In the genomic region with DNA sequence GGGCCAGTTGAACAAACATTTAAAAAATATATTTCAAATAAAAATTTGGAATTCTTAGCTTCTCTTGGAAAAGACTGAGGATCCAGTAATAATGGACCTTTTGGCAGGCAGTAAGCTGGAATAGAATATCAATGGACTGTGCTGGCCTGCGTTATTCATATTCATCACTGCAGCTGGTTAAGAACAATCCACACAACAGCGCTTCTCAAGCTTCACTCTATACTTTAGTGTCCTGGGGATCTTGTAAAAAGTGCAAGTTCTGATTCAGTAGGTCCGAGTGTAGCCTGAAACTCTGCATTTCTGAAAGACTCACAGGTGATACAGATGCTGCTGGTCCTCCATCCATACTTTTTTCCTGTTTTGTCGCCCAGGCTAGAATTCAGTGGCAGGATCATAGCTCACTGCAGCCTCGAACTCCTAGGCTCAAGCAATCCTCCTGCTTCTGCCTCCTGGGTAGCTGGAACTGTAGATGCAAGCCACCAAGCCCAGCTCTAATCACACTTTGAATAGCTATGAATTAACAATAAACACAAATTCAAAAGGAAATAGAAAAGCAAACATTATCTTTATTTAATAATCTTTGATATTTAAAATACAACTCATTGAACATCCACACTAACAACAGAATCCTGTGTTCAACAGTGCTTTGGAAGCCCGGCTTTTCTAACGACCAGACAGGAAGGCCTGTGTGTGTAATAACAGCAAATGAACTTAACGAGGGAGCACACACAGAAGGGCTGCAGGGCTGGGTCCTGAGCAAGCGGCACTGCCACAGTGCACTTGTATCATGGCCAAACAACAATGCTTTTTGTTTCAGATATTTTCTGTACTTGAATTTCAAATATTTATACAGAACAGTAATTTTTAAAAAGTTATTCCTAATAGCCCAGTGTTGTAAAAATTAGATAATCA, we compare ENCODE assay signal across 21 cellular contexts. TPM values are rescaled to one million over a fixed set of nuclear protein-coding genes. Genes with fewer than 3 reads are reported as not detected.
DNase-seq lines count a peak whose midpoint lies in the region; ATAC-seq and TF ChIP-seq lines count a peak whose summit lies in the region.
"Had no signal": no experiment of that assay in that cellular context is flagged by ENCODE, and none has a peak within 500 bp of the region (broad histone marks: within the 10 kb centered on the region; RNA-seq: fewer than 3 reads in every experiment).

No MANE protein-coding gene starts in this region.

- DNase-seq in H7, result peak; percentile 19
- DNase-seq in NCI-H1930 (lab: John Stamatoyannopoulos, UW), result peak; percentile 32 to 65
- DNase-seq in WTC11 (ENCODE audit: low spot score), result no peak
- DNase-seq in neural progenitor cell (ENCODE audit: low spot score), result no peak
- DNase-seq in Peyer's patch, result no peak
- no peak for DNase-seq in DMS114 treated with DMSO at 0.1 percent for 48 hours (lab: John Stamatoyannopoulos, UW; ENCODE audit: unreplicated experiment)
- DNase-seq: CD4-positive, CD25-positive, alpha-beta regulatory T cell; COR-L47; DMS79 treated with DMSO at 0.1 percent for 48 hours; GOT3; Karpas-422; NCI-H187 treated with DMSO at 0.1 percent for 48 hours; NCI-H2171; NCI-H345; NCI-H524; PC-9; SHP77 treated with DMSO at 0.1 percent for 48 hours; SK-N-SH had no signal

- no peak overlapping the region for H2AFZ ChIP-seq in neural progenitor cell (replicated peaks)
- H2AFZ ChIP-seq: PC-9 had no signal

- no peaks in the 10 kb centered on the region for H3K79me2 ChIP-seq in neural progenitor cell (ENCODE audit: low read depth)

- no peak overlapping the region for H3K4me3 ChIP-seq in H7 (ENCODE audit: insufficient read depth, low read depth, low read length)
- H3K4me3 ChIP-seq in neural progenitor cell, result no peak overlapping the region
- H3K4me3 ChIP-seq in Peyer's patch, result no peak overlapping the region
- H3K4me3 ChIP-seq: GM12878, PC-9 had no signal

- peaks cover 9% of the 10 kb centered on the region for H3F3A ChIP-seq in neural progenitor cell (ENCODE audit: low read depth)

- peak; percentile 52 for ATAC-seq in WTC11
- no peak for ATAC-seq in GM21515 (IDR thresholded peaks at IDR 0.05; ENCODE audit: unreplicated experiment)
- ATAC-seq: GM12878 had no signal

- H3K4me3 Mint-ChIP-seq in WTC11, result no peak overlapping the region
- H3K4me3 Mint-ChIP-seq in neural progenitor cell, result no peak overlapping the region
- H3K4me3 Mint-ChIP-seq: CD4-positive, CD25-positive, alpha-beta regulatory T cell had no signal

- H3K9ac ChIP-seq in neural progenitor cell, result no peak overlapping the region
- H3K9ac ChIP-seq: SK-N-SH had no signal

- peaks cover 19% of the 10 kb centered on the region for H3K4me1 Mint-ChIP-seq in WTC11
- no peaks in the 10 kb centered on the region for H3K4me1 Mint-ChIP-seq in neural progenitor cell

- CTCF ChIA-PET in WTC11 (lab: Charles Lee), result interaction anchor here (1.8 kb wide), 1 partner anchor 61 kb away, joined by 7 read pairs; no protein-coding TSS in a partner anchor

- H3K36me3 ChIP-seq in H7 (replicated peaks; ENCODE audit: control insufficient read depth, insufficient read depth, low read length) (no peaks in the 10 kb centered on the region), neural progenitor cell (no peaks in the 10 kb centered on the region), Peyer's patch (peaks cover 0 to 4% (median 0%) of the 10 kb centered on the region in 3 donors)

- no peaks in the 10 kb centered on the region for H3K27me3 Mint-ChIP-seq in WTC11 (ENCODE audit: low read depth)
- peaks cover 2% of the 10 kb centered on the region for H3K27me3 Mint-ChIP-seq in neural progenitor cell (ENCODE audit: insufficient read depth, low read depth)
- H3K27me3 Mint-ChIP-seq: CD4-positive, CD25-positive, alpha-beta regulatory T cell had no signal

- H3K27ac ChIP-seq in neural progenitor cell, result peak overlapping the region; percentile 50
- no peak overlapping the region for H3K27ac ChIP-seq in Peyer's patch
- H3K27ac ChIP-seq: PC-9, RWPE1 had no signal

- POLR2A ChIA-PET in WTC11 (lab: Charles Lee), result interaction anchor here (0.7 kb wide), 1 partner anchor 114 kb away, joined by 3 read pairs; no protein-coding TSS in a partner anchor

- H3K36me3 Mint-ChIP-seq in WTC11 (no peaks in the 10 kb centered on the region), neural progenitor cell (peaks cover 7% of the 10 kb centered on the region)

- TF ChIP-seq POLR2A in Peyer's patch (IDR thresholded peaks at IDR 0.05), result no peak

- no peak overlapping the region for H3K4me2 ChIP-seq in neural progenitor cell
- H3K4me2 ChIP-seq: PC-9, SK-N-SH had no signal

- H3K27ac Mint-ChIP-seq in WTC11 (peak overlapping the region; percentile 70; the same call in 1 of the 2 replicates), neural progenitor cell (no peak overlapping the region)
- H3K27ac Mint-ChIP-seq: CD4-positive, CD25-positive, alpha-beta regulatory T cell had no signal

- H3K27me3 ChIP-seq in H7 (ENCODE audit: control insufficient read depth, insufficient read depth, low read length), result no peaks in the 10 kb centered on the region
- no peaks in the 10 kb centered on the region for H3K27me3 ChIP-seq in neural progenitor cell
- no peaks in the 10 kb centered on the region for H3K27me3 ChIP-seq in Peyer's patch

- H3K9me3 ChIP-seq in neural progenitor cell (ENCODE audit: low read depth) (no peaks in the 10 kb centered on the region), Peyer's patch (no peaks in the 10 kb centered on the region)
- H3K9me3 ChIP-seq: SK-N-SH had no signal

- H4K20me1 ChIP-seq in neural progenitor cell (ENCODE audit: low read depth), result no peaks in the 10 kb centered on the region

- TF ChIP-seq CTCF in WTC11 (IDR thresholded peaks at IDR 0.05), result no peak
- no peak for TF ChIP-seq CTCF in neural progenitor cell (IDR thresholded peaks at IDR 0.05)
- no peak for TF ChIP-seq CTCF in Peyer's patch (IDR thresholded peaks at IDR 0.05)

- H3K4me1 ChIP-seq in neural progenitor cell (no peaks in the 10 kb centered on the region), Peyer's patch (no peaks in the 10 kb centered on the region)

- H3K9me3 Mint-ChIP-seq in WTC11 (no peaks in the 10 kb centered on the region), neural progenitor cell (no peaks in the 10 kb centered on the region)
- H3K9me3 Mint-ChIP-seq: CD4-positive, CD25-positive, alpha-beta regulatory T cell had no signal

TF ChIP-seq in WTC11, 78 proteins besides CTCF, POLR2A, EP300 and RAD21 (continues in another document):
- TF ChIP-seq FOXJ3 (CRISPR knock-in tag; IDR thresholded peaks at IDR 0.05; ENCODE audit: borderline replicate concordance), result no peak
- TF ChIP-seq, protein P1, sequence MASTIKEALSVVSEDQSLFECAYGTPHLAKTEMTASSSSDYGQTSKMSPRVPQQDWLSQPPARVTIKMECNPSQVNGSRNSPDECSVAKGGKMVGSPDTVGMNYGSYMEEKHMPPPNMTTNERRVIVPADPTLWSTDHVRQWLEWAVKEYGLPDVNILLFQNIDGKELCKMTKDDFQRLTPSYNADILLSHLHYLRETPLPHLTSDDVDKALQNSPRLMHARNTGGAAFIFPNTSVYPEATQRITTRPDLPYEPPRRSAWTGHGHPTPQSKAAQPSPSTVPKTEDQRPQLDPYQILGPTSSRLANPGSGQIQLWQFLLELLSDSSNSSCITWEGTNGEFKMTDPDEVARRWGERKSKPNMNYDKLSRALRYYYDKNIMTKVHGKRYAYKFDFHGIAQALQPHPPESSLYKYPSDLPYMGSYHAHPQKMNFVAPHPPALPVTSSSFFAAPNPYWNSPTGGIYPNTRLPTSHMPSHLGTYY (CRISPR knock-in tag; IDR thresholded peaks at IDR 0.05), result no peak
- TF ChIP-seq SOX15 (CRISPR knock-in tag; IDR thresholded peaks at IDR 0.05), result no peak
- TF ChIP-seq, protein P2, sequence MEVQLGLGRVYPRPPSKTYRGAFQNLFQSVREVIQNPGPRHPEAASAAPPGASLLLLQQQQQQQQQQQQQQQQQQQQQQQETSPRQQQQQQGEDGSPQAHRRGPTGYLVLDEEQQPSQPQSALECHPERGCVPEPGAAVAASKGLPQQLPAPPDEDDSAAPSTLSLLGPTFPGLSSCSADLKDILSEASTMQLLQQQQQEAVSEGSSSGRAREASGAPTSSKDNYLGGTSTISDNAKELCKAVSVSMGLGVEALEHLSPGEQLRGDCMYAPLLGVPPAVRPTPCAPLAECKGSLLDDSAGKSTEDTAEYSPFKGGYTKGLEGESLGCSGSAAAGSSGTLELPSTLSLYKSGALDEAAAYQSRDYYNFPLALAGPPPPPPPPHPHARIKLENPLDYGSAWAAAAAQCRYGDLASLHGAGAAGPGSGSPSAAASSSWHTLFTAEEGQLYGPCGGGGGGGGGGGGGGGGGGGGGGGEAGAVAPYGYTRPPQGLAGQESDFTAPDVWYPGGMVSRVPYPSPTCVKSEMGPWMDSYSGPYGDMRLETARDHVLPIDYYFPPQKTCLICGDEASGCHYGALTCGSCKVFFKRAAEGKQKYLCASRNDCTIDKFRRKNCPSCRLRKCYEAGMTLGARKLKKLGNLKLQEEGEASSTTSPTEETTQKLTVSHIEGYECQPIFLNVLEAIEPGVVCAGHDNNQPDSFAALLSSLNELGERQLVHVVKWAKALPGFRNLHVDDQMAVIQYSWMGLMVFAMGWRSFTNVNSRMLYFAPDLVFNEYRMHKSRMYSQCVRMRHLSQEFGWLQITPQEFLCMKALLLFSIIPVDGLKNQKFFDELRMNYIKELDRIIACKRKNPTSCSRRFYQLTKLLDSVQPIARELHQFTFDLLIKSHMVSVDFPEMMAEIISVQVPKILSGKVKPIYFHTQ (CRISPR knock-in tag; IDR thresholded peaks at IDR 0.05), result no peak

RNA-seq across cellular contexts. Expression of gene TRIP11, which starts 18.4 kb away (rescaled TPM):
- total RNA-seq in H7 (2014; rRNA removed; shearing (Covaris generic)), result 12.1 and 23.3 TPM in 2 replicates
- 32.9 to 36.5 TPM (median 34.4 TPM) in 3 replicates for total RNA-seq in WTC11 (2021)
- 23.2 and 28.4 TPM in 2 replicates for total RNA-seq in neural progenitor cell (ENCODE audit: low replicate concordance)
- total RNA-seq in Peyer's patch, result 10 to 100 TPM; 24.0 to 74.3 (median 44.7) TPM

RNA-seq across cellular contexts. Expression of gene ATXN3, which starts 48.1 kb away (rescaled TPM):
- 18.9 and 31.5 TPM in 2 replicates for total RNA-seq in H7 (2014; rRNA removed; shearing (Covaris generic))
- total RNA-seq in WTC11 (2021), result 33.1 to 37.1 TPM (median 33.1 TPM) in 3 replicates
- 39.7 and 76.6 TPM in 2 replicates for total RNA-seq in neural progenitor cell (ENCODE audit: low replicate concordance)
- 100 to 1,000 TPM in 1 of 4 donors, 10 to 100 TPM in 3; 13.3 to 156 (median 23.3) TPM for total RNA-seq in Peyer's patch

Comparison
In these comparisons a context has a peak if more than half of its experiments do, and no peak if none do; other contexts are left out.
1. DNase-seq: peak in H7 (single experiment) and NCI-H1930 (2 of 2); none in WTC11 (single experiment), neural progenitor cell (single experiment), Peyer's patch (0 of 3) and DMS114 treated with DMSO at 0.1 percent for 48 hours (single experiment).